In the genomic region with DNA sequence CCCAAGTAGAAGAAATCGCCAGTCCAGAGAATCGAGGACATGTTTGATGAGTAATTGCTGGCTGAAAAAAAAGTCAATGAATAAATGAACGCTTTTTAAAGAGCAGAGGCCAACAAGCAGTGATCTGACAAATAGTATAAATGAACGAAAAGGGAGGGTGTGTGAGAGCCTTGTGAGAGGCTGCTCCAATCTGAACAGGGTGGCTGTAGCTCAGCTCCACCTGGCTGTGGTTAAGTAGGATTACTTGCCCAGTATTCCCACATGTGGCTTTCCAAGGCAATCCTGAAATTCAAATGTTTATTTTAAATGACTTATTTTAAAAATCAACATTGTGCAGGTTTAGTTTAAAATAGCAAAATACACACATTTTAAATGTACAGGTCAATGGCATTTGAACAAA, we compare ENCODE assay signal across 17 cellular contexts.
A peak's percentile ranks its signal among the peaks of the same experiment; 100 is the strongest.
DNase-seq lines count a peak whose midpoint lies in the region; ATAC-seq and TF ChIP-seq lines count a peak whose summit lies in the region.
"Had no signal": no experiment of that assay in that cellular context is flagged by ENCODE, and none has a peak within 500 bp of the region (broad histone marks: within the 10 kb centered on the region; RNA-seq: fewer than 3 reads in every experiment).

No MANE protein-coding gene starts in this region.

- TF ChIP-seq CTCF in AG09319 (IDR thresholded peaks at IDR 0.05; ENCODE audit: low read depth, low read length) = peak; percentile 15; the same call in 1 of the 2 replicates
- TF ChIP-seq CTCF in LNCAP (IDR thresholded peaks at IDR 0.05) = peak; percentile 32; the same call in 1 of the 2 replicates

- no peak for ATAC-seq in HG03469 (IDR thresholded peaks at IDR 0.05; ENCODE audit: unreplicated experiment)
- ATAC-seq: lower lobe of right lung, natural killer cell, PC-3 had no signal

- DNase-seq in AG09319 (ENCODE audit: extremely low read depth, low read depth) (no peak), astrocyte of the hippocampus (ENCODE audit: low read depth, low spot score) (peak; percentile 14), left kidney (ENCODE audit: low read depth, low spot score) (peak; percentile 16), mucosa of gallbladder (ENCODE audit: low spot score) (no peak), COLO668 (lab: John Stamatoyannopoulos, UW; ENCODE audit: unreplicated experiment) (no peak), NCI-H774 (lab: John Stamatoyannopoulos, UW) (no peak)
- DNase-seq: activated CD4-positive, CD25-positive, alpha-beta regulatory T cell; activated effector memory CD4-positive, alpha-beta T cell treated with anti-CD3 and anti-CD28 coated beads, Interleukin-2, amount 50 U/mL, for 16 hours; C1 segment of cervical spinal cord; dorsolateral prefrontal cortex; lower lobe of right lung; natural killer cell; NCI-H446 treated with DMSO at 0.1 percent for 48 hours; T-helper 1 cell had no signal

Comparison
In these comparisons a context has a peak if more than half of its experiments do, and no peak if none do; other contexts are left out.
1. DNase-seq: peak in astrocyte of the hippocampus (single experiment) and left kidney (single experiment); none in AG09319 (single experiment), mucosa of gallbladder (single experiment), COLO668 (single experiment) and NCI-H774 (single experiment).